ENCODE assay signal across 10 cellular contexts in the genomic region with DNA sequence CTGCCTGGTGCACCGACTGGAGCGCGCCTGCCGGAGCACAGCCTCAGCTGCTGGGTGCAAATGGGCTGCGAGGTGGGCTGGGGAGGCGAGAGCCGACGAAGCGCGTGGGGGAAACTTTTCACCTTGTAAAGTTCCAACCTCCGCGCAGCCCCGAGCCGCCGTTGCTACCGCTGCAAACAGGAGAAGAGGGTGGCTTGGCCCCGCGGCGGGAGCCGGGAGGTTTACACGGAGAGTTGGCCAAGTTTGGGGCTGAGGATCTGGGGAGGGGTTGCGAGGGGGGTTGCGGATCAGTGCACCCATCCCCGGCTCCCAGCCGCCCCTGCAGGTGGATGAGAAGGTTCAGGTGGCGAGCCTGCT. TPM values are rescaled to one million over a fixed set of nuclear protein-coding genes. Genes with fewer than 3 reads are reported as not detected.
DNase-seq lines count a peak whose midpoint lies in the region; ATAC-seq and TF ChIP-seq lines count a peak whose summit lies in the region.
"Had no signal": no experiment of that assay in that cellular context is flagged by ENCODE, and none has a peak within 500 bp of the region (broad histone marks: within the 10 kb centered on the region; RNA-seq: fewer than 3 reads in every experiment).

No MANE protein-coding gene starts in this region.

- peaks cover 13% of the 10 kb centered on the region; the same call in 1 of the 2 replicates for H3K9me3 ChIP-seq in Caco-2

- H3K27me3 ChIP-seq in Caco-2 (replicated peaks; ENCODE audit: control insufficient read depth, insufficient read depth, low read length): no peaks in the 10 kb centered on the region

- no peaks in the 10 kb centered on the region for H3K4me1 ChIP-seq in Caco-2

- DNase-seq in AG10803 (ENCODE audit: low read depth) (no peak), NCI-H69 (lab: John Stamatoyannopoulos, UW) (peak; percentile 86), fibroblast of villous mesenchyme (ENCODE audit: low read depth) (no peak), omental fat pad (ENCODE audit: low spot score) (no peak), T-cell (no peak), Caco-2 (no peak)
- no peak for DNase-seq in activated naive CD8-positive, alpha-beta T cell treated with anti-CD3 and anti-CD28 coated beads for 36 hours
- DNase-seq: small intestine had no signal

- H3K36me3 Mint-ChIP-seq in T-cell (no peaks in the 10 kb centered on the region), Caco-2 (ENCODE audit: insufficient read depth, unreplicated experiment) (no peaks in the 10 kb centered on the region)
- no peaks in the 10 kb centered on the region for H3K36me3 Mint-ChIP-seq in activated naive CD8-positive, alpha-beta T cell treated with anti-CD3 and anti-CD28 coated beads for 36 hours

- H3K4me3 Mint-ChIP-seq in T-cell: peak overlapping the region in 1 of 3 donors; percentile 17
- no peak overlapping the region for H3K4me3 Mint-ChIP-seq in Caco-2 (ENCODE audit: unreplicated experiment)
- no peak overlapping the region for H3K4me3 Mint-ChIP-seq in activated naive CD8-positive, alpha-beta T cell treated with anti-CD3 and anti-CD28 coated beads for 36 hours
- H3K4me3 Mint-ChIP-seq: dendritic cell treated with granulocyte-macrophage colony-stimulating factor and Interleukin-4, amounts not matched to agents 40 ng/mL and 50 ng/mL, for 4 days had no signal

- no TSS peak for BruUV-seq in Caco-2 (replicated peaks; lab: Mats Ljungman, UMichigan)

- POLR2A ChIA-PET in T-cell (lab: Charles Lee) (no interaction called here), Caco-2 (lab: Charles Lee) (no interaction called here)

- no peak overlapping the region for H3K27ac Mint-ChIP-seq in T-cell
- no peak overlapping the region for H3K27ac Mint-ChIP-seq in Caco-2 (ENCODE audit: unreplicated experiment)
- H3K27ac Mint-ChIP-seq in activated naive CD8-positive, alpha-beta T cell treated with anti-CD3 and anti-CD28 coated beads for 36 hours: no peak overlapping the region
- H3K27ac Mint-ChIP-seq: dendritic cell treated with granulocyte-macrophage colony-stimulating factor and Interleukin-4, amounts not matched to agents 40 ng/mL and 50 ng/mL, for 4 days had no signal

- H3K4me1 Mint-ChIP-seq in T-cell: no peaks in the 10 kb centered on the region
- no peaks in the 10 kb centered on the region for H3K4me1 Mint-ChIP-seq in Caco-2 (ENCODE audit: low read depth, unreplicated experiment)
- no peaks in the 10 kb centered on the region for H3K4me1 Mint-ChIP-seq in activated naive CD8-positive, alpha-beta T cell treated with anti-CD3 and anti-CD28 coated beads for 36 hours

- H3K27me3 Mint-ChIP-seq in T-cell (peaks cover 53 to 57% of the 10 kb centered on the region in 2 donors), Caco-2 (ENCODE audit: insufficient read depth, unreplicated experiment) (no peaks in the 10 kb centered on the region)
- H3K27me3 Mint-ChIP-seq in activated naive CD8-positive, alpha-beta T cell treated with anti-CD3 and anti-CD28 coated beads for 36 hours: peaks cover 62% of the 10 kb centered on the region

- ATAC-seq in omental fat pad (ENCODE audit: low FRiP score) (peak; percentile 11), T-cell (replicated peaks in 1 of 4) (no peak), HG03378 (IDR thresholded peaks at IDR 0.05; ENCODE audit: unreplicated experiment) (no peak)

- TF ChIP-seq CTCF in AG10803 (conservative IDR thresholded peaks at IDR 0.05; ENCODE audit: low read length): no peak
- TF ChIP-seq CTCF in fibroblast of villous mesenchyme (IDR thresholded peaks at IDR 0.05; ENCODE audit: insufficient read depth, low read depth, low read length): no peak
- no peak for TF ChIP-seq CTCF in omental fat pad (IDR thresholded peaks at IDR 0.05)
- no peak for TF ChIP-seq CTCF in Caco-2 (IDR thresholded peaks at IDR 0.05; ENCODE audit: insufficient read depth in 1 of 2, low read depth in 1 of 2, low read length in 1 of 2, severe bottlenecking in 1 of 2, unreplicated experiment in 1 of 2)

- H3K36me3 ChIP-seq in Caco-2 (ENCODE audit: control insufficient read depth, insufficient read depth, low read length): no peaks in the 10 kb centered on the region

- H3K4me3 ChIP-seq in AG10803 (ENCODE audit: low read length): peak overlapping the region; percentile 65
- peak overlapping the region; percentile 32 for H3K4me3 ChIP-seq in fibroblast of villous mesenchyme (ENCODE audit: low read depth, low read length)
- no peak overlapping the region for H3K4me3 ChIP-seq in Caco-2 (ENCODE audit: low read depth, low read length)

- CTCF ChIA-PET in T-cell (lab: Charles Lee): no interaction called here
- CTCF ChIA-PET in Caco-2 (lab: Charles Lee): no interaction called here

- H3K9me3 Mint-ChIP-seq in T-cell (peaks cover 0 to 8% (median 0%) of the 10 kb centered on the region in 3 donors), Caco-2 (ENCODE audit: unreplicated experiment) (peaks cover 12% of the 10 kb centered on the region)
- H3K9me3 Mint-ChIP-seq in activated naive CD8-positive, alpha-beta T cell treated with anti-CD3 and anti-CD28 coated beads for 36 hours: peaks cover 2% of the 10 kb centered on the region
- H3K9me3 Mint-ChIP-seq: dendritic cell treated with granulocyte-macrophage colony-stimulating factor and Interleukin-4, amounts not matched to agents 40 ng/mL and 50 ng/mL, for 4 days had no signal

- intact Hi-C loops in Caco-2 (cut with micrococcal nuclease; ENCODE audit: unreplicated experiment): no loop called here

RNA-seq across cellular contexts. Expression of gene FAT3, which starts 0.6 kb away (rescaled TPM):
- 1.9 and 6.9 TPM in 2 replicates for total RNA-seq in fibroblast of villous mesenchyme
- 1 to 10 TPM; 1.1 to 3.2 (median 2.2) TPM for total RNA-seq in omental fat pad
- total RNA-seq in T-cell: under 1 TPM in 3 of 5 donors, not detected in 2; under 0.01 to 0.03 (median 0.03) TPM
- total RNA-seq in Caco-2 (2022): 0.02 TPM in 1 of 2 replicates, not detected in the other
- not detected for total RNA-seq in activated naive CD8-positive, alpha-beta T cell treated with anti-CD3 and anti-CD28 coated beads for 36 hours
